3 cellular contexts compared by ENCODE assay signal in genomic region chr11:92796744-92797143, GRCh38.
"Had no signal": no experiment of that assay in that cellular context is flagged by ENCODE, and none has a peak within 500 bp of the region (broad histone marks: within the 10 kb centered on the region; RNA-seq: fewer than 3 reads in every experiment).

No MANE protein-coding gene starts in this region.

- DNase-seq: GDM1, GF-D8 had no signal

- ATAC-seq: GM12878 had no signal

- H3K4me3 ChIP-seq: GM12878 had no signal
